In the genomic region with DNA sequence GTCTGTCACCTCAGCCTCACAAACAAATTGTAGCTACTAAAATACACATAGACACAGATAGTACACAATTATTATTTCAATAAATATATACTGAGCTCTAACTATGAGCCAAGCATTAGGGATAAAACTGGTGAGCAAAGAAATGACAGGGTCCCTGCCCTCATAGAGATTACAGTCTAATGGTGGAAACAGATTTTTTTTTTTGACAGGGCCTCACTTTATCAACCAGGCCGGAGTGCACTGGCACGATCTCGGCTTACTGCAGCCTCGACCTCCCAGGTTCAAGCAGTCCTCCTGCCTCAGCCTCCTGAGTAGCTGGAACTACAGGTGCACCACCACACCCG, we compare ENCODE assay signal across 9 cellular contexts. TPM values are rescaled to one million over a fixed set of nuclear protein-coding genes. Genes with fewer than 3 reads are reported as not detected.
DNase-seq lines count a peak whose midpoint lies in the region; ATAC-seq and TF ChIP-seq lines count a peak whose summit lies in the region.
"Had no signal": no experiment of that assay in that cellular context is flagged by ENCODE, and none has a peak within 500 bp of the region (broad histone marks: within the 10 kb centered on the region; RNA-seq: fewer than 3 reads in every experiment).

No MANE protein-coding gene starts in this region.

- POLR2A ChIA-PET in activated CD8-positive, alpha-beta T cell treated with anti-CD3 and anti-CD28 coated beads for 36 hours (lab: Charles Lee): interaction anchor here (0.6 to 2.1 kb wide), 7 partner anchors 13 to 132 kb away, joined by 3 to 11 read pairs (median 5); partner anchors contain the start of gene METTL2B

- H3K27me3 Mint-ChIP-seq in activated naive CD4-positive, alpha-beta T cell treated with anti-CD3 and anti-CD28 coated beads, Interleukin-2, amount 10 ng/mL, durations not matched to agents 7 days and 5 days: peaks cover 17% of the 10 kb centered on the region
- H3K27me3 Mint-ChIP-seq in activated CD8-positive, alpha-beta T cell treated with anti-CD3 and anti-CD28 coated beads for 36 hours: peaks cover 3% of the 10 kb centered on the region

- H3K27ac ChIP-seq in lower lobe of right lung (no peak overlapping the region), stomach (no peak overlapping the region)

- H3K36me3 ChIP-seq in lower lobe of right lung (peaks cover 4% of the 10 kb centered on the region), stomach (peaks cover 0 to 10% (median 7%) of the 10 kb centered on the region in 4 donors)
- H3K36me3 ChIP-seq: pancreas had no signal

- no peak for TF ChIP-seq POLR2A in stomach (IDR thresholded peaks at IDR 0.05)

- intact Hi-C loops in activated CD8-positive, alpha-beta T cell treated with anti-CD3 and anti-CD28 coated beads for 36 hours (cut with micrococcal nuclease): no loop called here
- intact Hi-C loops in lower lobe of right lung (cut with DNase I) (no loop called here), stomach (cut with DNase I; ENCODE audit: low total_unique reads) (no loop called here), sciatic nerve (cut with DNase I) (no loop called here)

- DNase-seq in activated naive CD4-positive, alpha-beta T cell treated with anti-CD3 and anti-CD28 coated beads, Interleukin-2, amount 10 ng/mL, durations not matched to agents 7 days and 5 days: no peak
- DNase-seq in activated naive CD4-positive, alpha-beta T cell (lab: John Stamatoyannopoulos, UW): no peak
- no peak for DNase-seq in activated CD8-positive, alpha-beta T cell treated with anti-CD3 and anti-CD28 coated beads for 36 hours
- no peak for DNase-seq in lower lobe of right lung
- no peak for DNase-seq in stimulated activated effector memory CD8-positive, alpha-beta T cell treated with anti-CD3 and anti-CD28 coated beads, Interleukin-12 subunit alpha, Interleukin-12 subunit beta, amount 100 ng/mL, for 72 hours (ENCODE audit: low spot score in 2 of 2)
- DNase-seq in left lobe of liver (ENCODE audit: low spot score): no peak
- no peak for DNase-seq in stomach
- DNase-seq in sciatic nerve (ENCODE audit: low spot score): no peak

- H3K4me3 Mint-ChIP-seq in activated naive CD4-positive, alpha-beta T cell treated with anti-CD3 and anti-CD28 coated beads, Interleukin-2, amount 10 ng/mL, durations not matched to agents 7 days and 5 days: peak overlapping the region; percentile 51
- H3K4me3 Mint-ChIP-seq in activated CD8-positive, alpha-beta T cell treated with anti-CD3 and anti-CD28 coated beads for 36 hours: peak overlapping the region; percentile 85
- peak overlapping the region; percentile 90 for H3K4me3 Mint-ChIP-seq in stimulated activated effector memory CD8-positive, alpha-beta T cell treated with anti-CD3 and anti-CD28 coated beads, Interleukin-12 subunit alpha, Interleukin-12 subunit beta, amount 100 ng/mL, for 72 hours

- H3K4me1 Mint-ChIP-seq in activated naive CD4-positive, alpha-beta T cell treated with anti-CD3 and anti-CD28 coated beads, Interleukin-2, amount 10 ng/mL, durations not matched to agents 7 days and 5 days: peaks cover 26% of the 10 kb centered on the region
- peaks cover 26% of the 10 kb centered on the region for H3K4me1 Mint-ChIP-seq in activated CD8-positive, alpha-beta T cell treated with anti-CD3 and anti-CD28 coated beads for 36 hours (ENCODE audit: low read depth)
- H3K4me1 Mint-ChIP-seq in stimulated activated effector memory CD8-positive, alpha-beta T cell treated with anti-CD3 and anti-CD28 coated beads, Interleukin-12 subunit alpha, Interleukin-12 subunit beta, amount 100 ng/mL, for 72 hours: peaks cover 25% of the 10 kb centered on the region

- 86 to 96% (median 89%) methylated on average over 5 of the region's 5 CpGs for WGBS in stomach, 5 donors

- peaks cover 7% of the 10 kb centered on the region for H3K36me3 Mint-ChIP-seq in activated naive CD4-positive, alpha-beta T cell treated with anti-CD3 and anti-CD28 coated beads, Interleukin-2, amount 10 ng/mL, durations not matched to agents 7 days and 5 days
- peaks cover 5% of the 10 kb centered on the region for H3K36me3 Mint-ChIP-seq in activated CD8-positive, alpha-beta T cell treated with anti-CD3 and anti-CD28 coated beads for 36 hours (ENCODE audit: low read depth)
- H3K36me3 Mint-ChIP-seq in stimulated activated effector memory CD8-positive, alpha-beta T cell treated with anti-CD3 and anti-CD28 coated beads, Interleukin-12 subunit alpha, Interleukin-12 subunit beta, amount 100 ng/mL, for 72 hours: peaks cover 10% of the 10 kb centered on the region

- CTCF ChIA-PET in activated naive CD4-positive, alpha-beta T cell treated with anti-CD3 and anti-CD28 coated beads, Interleukin-2, amount 10 ng/mL, durations not matched to agents 7 days and 5 days (lab: Charles Lee): interaction anchor here (0.7 to 3.2 kb wide), 6 partner anchors 11 to 82 kb away, joined by 3 to 29 read pairs (median 4); no protein-coding TSS in a partner anchor
- CTCF ChIA-PET in activated CD8-positive, alpha-beta T cell treated with anti-CD3 and anti-CD28 coated beads for 36 hours (lab: Charles Lee): interaction anchor here (0.7 to 11.7 kb wide), 12 partner anchors 8 to 116 kb away, joined by 3 to 264 read pairs (median 6); no protein-coding TSS in a partner anchor

- H3K4me1 ChIP-seq in lower lobe of right lung (peaks cover 31% of the 10 kb centered on the region), stomach (peaks cover 18 to 32% (median 28%) of the 10 kb centered on the region in 4 donors)

- H3K4me3 ChIP-seq in lower lobe of right lung (peak overlapping the region; percentile 73), stomach (peak overlapping the region in 2 of 4 donors; percentile 63 to 84)

- H3K27ac Mint-ChIP-seq in activated naive CD4-positive, alpha-beta T cell treated with anti-CD3 and anti-CD28 coated beads, Interleukin-2, amount 10 ng/mL, durations not matched to agents 7 days and 5 days: no peak overlapping the region
- no peak overlapping the region for H3K27ac Mint-ChIP-seq in activated CD8-positive, alpha-beta T cell treated with anti-CD3 and anti-CD28 coated beads for 36 hours
- H3K27ac Mint-ChIP-seq in stimulated activated effector memory CD8-positive, alpha-beta T cell treated with anti-CD3 and anti-CD28 coated beads, Interleukin-12 subunit alpha, Interleukin-12 subunit beta, amount 100 ng/mL, for 72 hours: no peak overlapping the region

- no peak for TF ChIP-seq CTCF in activated CD8-positive, alpha-beta T cell treated with anti-CD3 and anti-CD28 coated beads for 36 hours (IDR thresholded peaks at IDR 0.05)
- TF ChIP-seq CTCF in lower lobe of right lung (IDR thresholded peaks at IDR 0.05) (no peak), stomach (IDR thresholded peaks at IDR 0.05) (no peak)

- no peaks in the 10 kb centered on the region for H3K9me3 Mint-ChIP-seq in activated naive CD4-positive, alpha-beta T cell treated with anti-CD3 and anti-CD28 coated beads, Interleukin-2, amount 10 ng/mL, durations not matched to agents 7 days and 5 days
- no peaks in the 10 kb centered on the region for H3K9me3 Mint-ChIP-seq in activated CD8-positive, alpha-beta T cell treated with anti-CD3 and anti-CD28 coated beads for 36 hours
- H3K9me3 Mint-ChIP-seq in stimulated activated effector memory CD8-positive, alpha-beta T cell treated with anti-CD3 and anti-CD28 coated beads, Interleukin-12 subunit alpha, Interleukin-12 subunit beta, amount 100 ng/mL, for 72 hours: no peaks in the 10 kb centered on the region

- no peak for TF ChIP-seq EP300 in stomach (IDR thresholded peaks at IDR 0.05)

- ATAC-seq in activated CD8-positive, alpha-beta T cell treated with anti-CD3 and anti-CD28 coated beads for 36 hours: no peak
- ATAC-seq in lower lobe of right lung (no peak), left lobe of liver (no peak), sciatic nerve (no peak)
- no peak for ATAC-seq in stimulated activated effector memory CD8-positive, alpha-beta T cell treated with anti-CD3 and anti-CD28 coated beads, Interleukin-12 subunit alpha, Interleukin-12 subunit beta, amount 100 ng/mL, for 72 hours

- H3K27me3 ChIP-seq in lower lobe of right lung (ENCODE audit: low read depth) (no peaks in the 10 kb centered on the region), stomach (no peaks in the 10 kb centered on the region)
- H3K27me3 ChIP-seq: pancreas had no signal

- no peaks in the 10 kb centered on the region for H3K9me3 ChIP-seq in lower lobe of right lung
- no peaks in the 10 kb centered on the region for H3K9me3 ChIP-seq in stomach
- H3K9me3 ChIP-seq: pancreas had no signal

RNA-seq across cellular contexts. Expression of gene RBM28, which starts 0.7 kb away (rescaled TPM):
- 10 to 100 TPM; 55.3 to 55.6 TPM for total RNA-seq in activated CD8-positive, alpha-beta T cell treated with anti-CD3 and anti-CD28 coated beads for 36 hours
- 26.9 TPM for total RNA-seq in lower lobe of right lung
- total RNA-seq in left lobe of liver: 13.5 TPM
- 100 to 1,000 TPM in 1 of 5 donors, 10 to 100 TPM in 4; 21.0 to 319 (median 54.8) TPM for total RNA-seq in stomach
- polyA plus RNA-seq in stomach: 10 to 100 TPM in 2 of 3 donors, 1 to 10 TPM in 1; 8.1 to 18.9 (median 15.6) TPM
- total RNA-seq in sciatic nerve: 49.6 TPM

RNA-seq across cellular contexts. Expression of gene PRRT4, which starts 17.1 kb away (rescaled TPM):
- under 1 TPM; 0.20 to 0.69 TPM for total RNA-seq in activated CD8-positive, alpha-beta T cell treated with anti-CD3 and anti-CD28 coated beads for 36 hours
- 0.47 TPM for total RNA-seq in lower lobe of right lung
- not detected for total RNA-seq in left lobe of liver
- not detected for total RNA-seq in stomach
- 1 to 10 TPM in 1 of 3 donors, under 1 TPM in 1, not detected in 1; 0.12 to 1.2 TPM for polyA plus RNA-seq in stomach
- total RNA-seq in sciatic nerve: 4.0 TPM
